ENCODE assay signal across 33 cellular contexts in genomic region chr2:101083613-101084012, GRCh38.
"Had no signal": no experiment of that assay in that cellular context is flagged by ENCODE, and none has a peak within 500 bp of the region (broad histone marks: within the 10 kb centered on the region; RNA-seq: fewer than 3 reads in every experiment).

No MANE protein-coding gene starts in this region.

- H3K9me3 Mint-ChIP-seq: activated naive CD4-positive, alpha-beta T cell treated with anti-CD3 and anti-CD28 coated beads for 36 hours; activated naive CD8-positive, alpha-beta T cell treated with anti-CD3 and anti-CD28 coated beads, Interleukin-2, amount 10 ng/mL, durations not matched to agents 7 days and 5 days; immature natural killer cell; mesothelial cell of epicardium; neural progenitor cell; T-cell; T-helper 2 cell treated with Interferon-gamma antibody and Interleukin-4, amounts not matched to agents 5 μg/mL and 100 μg/mL, for 36 hours had no signal

- ATAC-seq: activated CD4-positive, alpha-beta T cell treated with anti-CD3 and anti-CD28 coated beads for 36 hours; activated CD8-positive, alpha-beta memory T cell treated with anti-CD3 and anti-CD28 coated beads, Interleukin-2, amount 10 ng/mL, durations not matched to agents 7 days and 5 days; activated CD8-positive, alpha-beta T cell treated with anti-CD3 and anti-CD28 coated beads, Interleukin-2, amount 10 ng/mL, durations not matched to agents 7 days and 5 days; gastroesophageal sphincter; naive thymus-derived CD4-positive, alpha-beta T cell; T-cell had no signal

- H3K4me3 Mint-ChIP-seq: activated CD4-positive, alpha-beta T cell treated with anti-CD3 and anti-CD28 coated beads for 36 hours; activated CD8-positive, alpha-beta memory T cell treated with anti-CD3 and anti-CD28 coated beads, Interleukin-2, amount 10 ng/mL, durations not matched to agents 7 days and 5 days; activated CD8-positive, alpha-beta T cell treated with anti-CD3 and anti-CD28 coated beads, Interleukin-2, amount 10 ng/mL, durations not matched to agents 7 days and 5 days; activated naive CD4-positive, alpha-beta T cell treated with anti-CD3 and anti-CD28 coated beads for 36 hours; activated naive CD8-positive, alpha-beta T cell treated with anti-CD3 and anti-CD28 coated beads, Interleukin-2, amount 10 ng/mL, durations not matched to agents 7 days and 5 days; brain; immature natural killer cell; mesothelial cell of epicardium; naive thymus-derived CD4-positive, alpha-beta T cell; neural progenitor cell; stimulated activated naive B cell treated with anti-CD40 and anti-IgM and Interleukin-4, amounts not matched to agents 10 μg/mL and 1 μg/mL and 100 μg/mL, for 72 hours; T-cell; T-helper 2 cell treated with Interferon-gamma antibody and Interleukin-4, amounts not matched to agents 5 μg/mL and 100 μg/mL, for 36 hours had no signal

- H3K4me1 ChIP-seq: ascending aorta, neural progenitor cell, sigmoid colon, thyroid gland had no signal

- H3K27ac Mint-ChIP-seq: activated CD4-positive, alpha-beta T cell treated with anti-CD3 and anti-CD28 coated beads for 36 hours; activated CD8-positive, alpha-beta memory T cell treated with anti-CD3 and anti-CD28 coated beads, Interleukin-2, amount 10 ng/mL, durations not matched to agents 7 days and 5 days; activated CD8-positive, alpha-beta T cell treated with anti-CD3 and anti-CD28 coated beads, Interleukin-2, amount 10 ng/mL, durations not matched to agents 7 days and 5 days; activated naive CD4-positive, alpha-beta T cell treated with anti-CD3 and anti-CD28 coated beads for 36 hours; activated naive CD8-positive, alpha-beta T cell treated with anti-CD3 and anti-CD28 coated beads, Interleukin-2, amount 10 ng/mL, durations not matched to agents 7 days and 5 days; brain; immature natural killer cell; mesothelial cell of epicardium; naive thymus-derived CD4-positive, alpha-beta T cell; neural progenitor cell; stimulated activated naive B cell treated with anti-CD40 and anti-IgM and Interleukin-4, amounts not matched to agents 10 μg/mL and 1 μg/mL and 100 μg/mL, for 72 hours; T-cell; T-helper 2 cell treated with Interferon-gamma antibody and Interleukin-4, amounts not matched to agents 5 μg/mL and 100 μg/mL, for 36 hours had no signal

- H3K4me1 Mint-ChIP-seq: activated CD8-positive, alpha-beta memory T cell treated with anti-CD3 and anti-CD28 coated beads, Interleukin-2, amount 10 ng/mL, durations not matched to agents 7 days and 5 days; activated naive CD8-positive, alpha-beta T cell treated with anti-CD3 and anti-CD28 coated beads, Interleukin-2, amount 10 ng/mL, durations not matched to agents 7 days and 5 days; brain; immature natural killer cell; mesothelial cell of epicardium; neural progenitor cell had no signal

- H3K36me3 Mint-ChIP-seq: activated CD8-positive, alpha-beta memory T cell treated with anti-CD3 and anti-CD28 coated beads, Interleukin-2, amount 10 ng/mL, durations not matched to agents 7 days and 5 days; activated naive CD8-positive, alpha-beta T cell treated with anti-CD3 and anti-CD28 coated beads, Interleukin-2, amount 10 ng/mL, durations not matched to agents 7 days and 5 days; immature natural killer cell; T-cell had no signal

- DNase-seq: activated CD4-positive, alpha-beta T cell treated with anti-CD3 and anti-CD28 coated beads for 36 hours; activated CD4-positive, CD25-positive, alpha-beta regulatory T cell; activated CD8-positive, alpha-beta memory T cell treated with anti-CD3 and anti-CD28 coated beads, Interleukin-2, amount 10 ng/mL, durations not matched to agents 7 days and 5 days; activated CD8-positive, alpha-beta T cell treated with anti-CD3 and anti-CD28 coated beads, Interleukin-2, amount 10 ng/mL, durations not matched to agents 7 days and 5 days; activated effector memory CD4-positive, alpha-beta T cell treated with anti-CD3 and anti-CD28 coated beads, Interleukin-2, amount 50 U/mL, for 16 hours; activated naive CD4-positive, alpha-beta T cell treated with anti-CD3 and anti-CD28 coated beads for 36 hours; activated naive CD8-positive, alpha-beta T cell treated with anti-CD3 and anti-CD28 coated beads, Interleukin-2, amount 10 ng/mL, durations not matched to agents 7 days and 5 days; dorsolateral prefrontal cortex; effector memory CD4-positive, alpha-beta T cell; erythroblast; hypothalamus; immature natural killer cell; kidney; naive thymus-derived CD4-positive, alpha-beta T cell; occipital lobe; retina; sigmoid colon; stimulated activated CD4-positive, alpha-beta T cell treated with anti-CD3 and anti-CD28 coated beads, Interleukin-1b, Interleukin-23, amount 100 ng/mL, for 48 hours; stimulated activated CD4-positive, alpha-beta T cell treated with anti-CD3 and anti-CD28 coated beads, Interleukin-4, amount 100 ng/mL, for 4 hours; stimulated activated naive B cell treated with anti-CD40 and anti-IgM and Interleukin-4, amounts not matched to agents 10 μg/mL and 1 μg/mL and 100 μg/mL, for 72 hours; stomach; T-cell; thyroid gland; upper lobe of left lung had no signal

- H3K27ac ChIP-seq: ascending aorta, coronary artery, dorsolateral prefrontal cortex, gastroesophageal sphincter, neural progenitor cell, sigmoid colon, stomach, thyroid gland, upper lobe of left lung, vagina had no signal

- H3K4me3 ChIP-seq: ascending aorta, coronary artery, dorsolateral prefrontal cortex, gastroesophageal sphincter, neural progenitor cell, sigmoid colon, smooth muscle cell, stomach, thyroid gland, upper lobe of left lung, vagina had no signal

- H3K36me3 ChIP-seq: ascending aorta, neural progenitor cell, sigmoid colon, thyroid gland, vagina had no signal

- H3K9me3 ChIP-seq: ascending aorta, gastroesophageal sphincter, sigmoid colon, stomach, thyroid gland, upper lobe of left lung, vagina had no signal

- H3K27me3 Mint-ChIP-seq: activated CD4-positive, alpha-beta T cell treated with anti-CD3 and anti-CD28 coated beads for 36 hours; activated naive CD8-positive, alpha-beta T cell treated with anti-CD3 and anti-CD28 coated beads, Interleukin-2, amount 10 ng/mL, durations not matched to agents 7 days and 5 days; brain; naive thymus-derived CD4-positive, alpha-beta T cell had no signal

- H3K27me3 ChIP-seq: ascending aorta, dorsolateral prefrontal cortex, gastroesophageal sphincter, neural progenitor cell, sigmoid colon, stomach, thyroid gland, upper lobe of left lung, vagina had no signal
